18 cellular contexts compared by ENCODE assay signal in genomic region chr1:155522069-155522468, GRCh38.
"Had no signal": no experiment of that assay in that cellular context is flagged by ENCODE, and none has a peak within 500 bp of the region (broad histone marks: within the 10 kb centered on the region; RNA-seq: fewer than 3 reads in every experiment).

No MANE protein-coding gene starts in this region.

- H3K27me3 ChIP-seq: body of pancreas, foreskin keratinocyte, right lobe of liver, tibial artery had no signal

- H3K4me3 ChIP-seq: body of pancreas, lung, right lobe of liver, tibial artery had no signal

- DNase-seq: activated CD4-positive, alpha-beta T cell treated with anti-CD3 and anti-CD28 coated beads, Interleukin-2, amount 50 U/mL, for 4 hours; activated CD8-positive, alpha-beta memory T cell treated with anti-CD3 and anti-CD28 coated beads for 24 hours; activated CD8-positive, alpha-beta memory T cell treated with anti-CD3 and anti-CD28 coated beads, Interleukin-2, amount 50 U/mL, for 4 hours; activated naive CD4-positive, alpha-beta T cell treated with anti-CD3 and anti-CD28 coated beads for 36 hours; activated T-cell treated with anti-CD3 and anti-CD28 coated beads, Interleukin-2, amount 50 U/mL, for 4 hours; body of pancreas; foreskin keratinocyte; immature natural killer cell; midbrain; nephron progenitor cell; posterior cingulate gyrus; right lobe of liver; small intestine; stimulated activated CD4-positive, alpha-beta T cell treated with anti-CD3 and anti-CD28 coated beads, Interleukin-2, amount 100 ng/mL, for 24 hours; stimulated activated naive CD8-positive, alpha-beta T cell treated with anti-CD3 and anti-CD28 coated beads, Interleukin-15, amount 100 ng/mL, for 72 hours; T-helper 1 cell; tibial artery had no signal

- H3K4me1 ChIP-seq: right lobe of liver had no signal

- H3K27ac ChIP-seq: body of pancreas, foreskin keratinocyte, right lobe of liver, tibial artery had no signal

- H3K36me3 ChIP-seq: right lobe of liver had no signal

- H3K9me3 ChIP-seq: body of pancreas, right lobe of liver, tibial artery had no signal
